1 cellular context compared by ENCODE assay signal in the genomic region with DNA sequence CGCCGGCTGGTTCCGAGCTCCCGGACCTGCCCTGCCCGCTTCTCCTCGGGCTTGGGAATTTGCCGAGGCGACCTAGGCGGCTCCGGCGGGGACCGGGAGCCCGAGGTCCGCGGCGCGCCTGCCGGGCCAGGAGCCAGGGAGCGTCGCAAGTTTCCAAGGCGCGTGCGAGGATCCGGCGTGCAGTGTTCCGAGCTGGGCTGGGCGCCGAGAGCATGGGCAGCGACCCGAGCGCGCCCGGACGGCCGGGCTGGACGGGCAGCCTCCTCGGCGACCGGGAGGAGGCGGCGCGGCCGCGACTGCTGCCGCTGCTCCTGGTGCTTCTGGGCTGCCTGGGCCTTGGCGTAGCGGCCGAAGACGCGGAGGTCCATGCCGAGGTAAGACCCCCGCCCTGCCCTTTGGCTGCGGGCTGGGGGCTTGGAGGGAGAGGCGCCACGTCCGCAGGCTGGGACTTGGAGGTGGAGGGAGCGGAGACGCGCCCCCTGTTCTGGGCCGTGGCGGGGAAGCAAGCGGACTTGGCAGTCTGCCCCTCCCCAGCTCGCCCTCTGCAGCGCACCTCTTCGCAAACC.
TF ChIP-seq lines count a peak whose summit lies in the region.

No MANE protein-coding gene starts in this region.

TF ChIP-seq in HepG2, 621 proteins besides CTCF, POLR2A, EP300 and RAD21 (continued from another document and continues in another):
- TF ChIP-seq, protein P1, sequence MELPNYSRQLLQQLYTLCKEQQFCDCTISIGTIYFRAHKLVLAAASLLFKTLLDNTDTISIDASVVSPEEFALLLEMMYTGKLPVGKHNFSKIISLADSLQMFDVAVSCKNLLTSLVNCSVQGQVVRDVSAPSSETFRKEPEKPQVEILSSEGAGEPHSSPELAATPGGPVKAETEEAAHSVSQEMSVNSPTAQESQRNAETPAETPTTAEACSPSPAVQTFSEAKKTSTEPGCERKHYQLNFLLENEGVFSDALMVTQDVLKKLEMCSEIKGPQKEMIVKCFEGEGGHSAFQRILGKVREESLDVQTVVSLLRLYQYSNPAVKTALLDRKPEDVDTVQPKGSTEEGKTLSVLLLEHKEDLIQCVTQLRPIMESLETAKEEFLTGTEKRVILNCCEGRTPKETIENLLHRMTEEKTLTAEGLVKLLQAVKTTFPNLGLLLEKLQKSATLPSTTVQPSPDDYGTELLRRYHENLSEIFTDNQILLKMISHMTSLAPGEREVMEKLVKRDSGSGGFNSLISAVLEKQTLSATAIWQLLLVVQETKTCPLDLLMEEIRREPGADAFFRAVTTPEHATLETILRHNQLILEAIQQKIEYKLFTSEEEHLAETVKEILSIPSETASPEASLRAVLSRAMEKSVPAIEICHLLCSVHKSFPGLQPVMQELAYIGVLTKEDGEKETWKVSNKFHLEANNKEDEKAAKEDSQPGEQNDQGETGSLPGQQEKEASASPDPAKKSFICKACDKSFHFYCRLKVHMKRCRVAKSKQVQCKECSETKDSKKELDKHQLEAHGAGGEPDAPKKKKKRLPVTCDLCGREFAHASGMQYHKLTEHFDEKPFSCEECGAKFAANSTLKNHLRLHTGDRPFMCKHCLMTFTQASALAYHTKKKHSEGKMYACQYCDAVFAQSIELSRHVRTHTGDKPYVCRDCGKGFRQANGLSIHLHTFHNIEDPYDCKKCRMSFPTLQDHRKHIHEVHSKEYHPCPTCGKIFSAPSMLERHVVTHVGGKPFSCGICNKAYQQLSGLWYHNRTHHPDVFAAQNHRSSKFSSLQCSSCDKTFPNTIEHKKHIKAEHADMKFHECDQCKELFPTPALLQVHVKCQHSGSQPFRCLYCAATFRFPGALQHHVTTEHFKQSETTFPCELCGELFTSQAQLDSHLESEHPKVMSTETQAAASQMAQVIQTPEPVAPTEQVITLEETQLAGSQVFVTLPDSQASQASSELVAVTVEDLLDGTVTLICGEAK (IDR thresholded peaks at IDR 0.05), result no peak
- TF ChIP-seq, protein P1 (CRISPR knock-in tag; IDR thresholded peaks at IDR 0.05), result peak; percentile 69
- TF ChIP-seq XRCC5 (optimal IDR thresholded peaks at IDR 0.05; ENCODE audit: low read length) (no peak), FOXC1 (CRISPR knock-in tag; IDR thresholded peaks at IDR 0.05; ENCODE audit: borderline replicate concordance) (peak; percentile 23; the same call in 1 of the 2 replicates), GLI4 (CRISPR knock-in tag; IDR thresholded peaks at IDR 0.05; ENCODE audit: borderline replicate concordance) (0 out of 2 replicates have a peak, but pooled peaks have one; percentile 15), MYC (CRISPR knock-in tag; IDR thresholded peaks at IDR 0.05; ENCODE audit: borderline replicate concordance) (peak; percentile 17), ZNF329 (CRISPR knock-in tag; IDR thresholded peaks at IDR 0.05; ENCODE audit: low read depth) (peak; percentile 44; the same call in 1 of the 2 replicates), MAZ (IDR thresholded peaks at IDR 0.05; ENCODE audit: borderline replicate concordance, low read depth, low read length) (no peak), MAZ (CRISPR knock-in tag; IDR thresholded peaks at IDR 0.05; ENCODE audit: low read depth) (peak; percentile 17; the same call in 1 of the 2 replicates), NONO (IDR thresholded peaks at IDR 0.05) (no peak), NONO (CRISPR knock-in tag; conservative IDR thresholded peaks at IDR 0.05) (0 out of 2 replicates have a peak, but pooled peaks have one; percentile 20), HOXA9 (CRISPR knock-in tag; IDR thresholded peaks at IDR 0.05; ENCODE audit: borderline replicate concordance) (peak; percentile 35; the same call in 1 of the 2 replicates), SRSF4 (IDR thresholded peaks at IDR 0.05; ENCODE audit: low read depth, low read length, poor library complexity, severe bottlenecking) (no peak), IRX3 (CRISPR knock-in tag; IDR thresholded peaks at IDR 0.05; ENCODE audit: borderline replicate concordance, low read depth) (0 out of 2 replicates have a peak, but pooled peaks have one; percentile 72), ZNF768 (CRISPR knock-in tag; IDR thresholded peaks at IDR 0.05) (0 out of 2 replicates have a peak, but pooled peaks have one; percentile 8), KDM4B (CRISPR knock-in tag; IDR thresholded peaks at IDR 0.05) (0 out of 2 replicates have a peak, but pooled peaks have one; percentile 8), PAF1 (CRISPR knock-in tag; IDR thresholded peaks at IDR 0.05) (no peak), PAX8 (CRISPR knock-in tag; IDR thresholded peaks at IDR 0.05; ENCODE audit: borderline replicate concordance) (0 out of 2 replicates have a peak, but pooled peaks have one; percentile 78), KAT2B (IDR thresholded peaks at IDR 0.05; ENCODE audit: borderline replicate concordance, low read depth, low read length) (peak; percentile 5; the same call in 1 of the 2 replicates), ZBTB1 (CRISPR knock-in tag; IDR thresholded peaks at IDR 0.05; ENCODE audit: borderline replicate concordance) (no peak), ZNF337 (CRISPR knock-in tag; IDR thresholded peaks at IDR 0.05; ENCODE audit: borderline replicate concordance, low read depth) (no peak), JUNB (CRISPR knock-in tag; IDR thresholded peaks at IDR 0.05; ENCODE audit: borderline replicate concordance) (no peak), ZNF296 (CRISPR knock-in tag; conservative IDR thresholded peaks at IDR 0.05) (no peak), RBFOX2 (IDR thresholded peaks at IDR 0.05; ENCODE audit: low read depth, low read length) (peak; percentile 8; the same call in 1 of the 2 replicates), SPEN (CRISPR knock-in tag; IDR thresholded peaks at IDR 0.05; ENCODE audit: low read depth) (peak; percentile 47), ZNF746 (CRISPR knock-in tag; IDR thresholded peaks at IDR 0.05) (peak; percentile 22; the same call in 1 of the 2 replicates)
- TF ChIP-seq, protein P2, sequence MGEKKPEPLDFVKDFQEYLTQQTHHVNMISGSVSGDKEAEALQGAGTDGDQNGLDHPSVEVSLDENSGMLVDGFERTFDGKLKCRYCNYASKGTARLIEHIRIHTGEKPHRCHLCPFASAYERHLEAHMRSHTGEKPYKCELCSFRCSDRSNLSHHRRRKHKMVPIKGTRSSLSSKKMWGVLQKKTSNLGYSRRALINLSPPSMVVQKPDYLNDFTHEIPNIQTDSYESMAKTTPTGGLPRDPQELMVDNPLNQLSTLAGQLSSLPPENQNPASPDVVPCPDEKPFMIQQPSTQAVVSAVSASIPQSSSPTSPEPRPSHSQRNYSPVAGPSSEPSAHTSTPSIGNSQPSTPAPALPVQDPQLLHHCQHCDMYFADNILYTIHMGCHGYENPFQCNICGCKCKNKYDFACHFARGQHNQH (CRISPR knock-in tag; IDR thresholded peaks at IDR 0.05), result peak; percentile 25; the same call in 1 of the 2 replicates
- TF ChIP-seq, protein P3, sequence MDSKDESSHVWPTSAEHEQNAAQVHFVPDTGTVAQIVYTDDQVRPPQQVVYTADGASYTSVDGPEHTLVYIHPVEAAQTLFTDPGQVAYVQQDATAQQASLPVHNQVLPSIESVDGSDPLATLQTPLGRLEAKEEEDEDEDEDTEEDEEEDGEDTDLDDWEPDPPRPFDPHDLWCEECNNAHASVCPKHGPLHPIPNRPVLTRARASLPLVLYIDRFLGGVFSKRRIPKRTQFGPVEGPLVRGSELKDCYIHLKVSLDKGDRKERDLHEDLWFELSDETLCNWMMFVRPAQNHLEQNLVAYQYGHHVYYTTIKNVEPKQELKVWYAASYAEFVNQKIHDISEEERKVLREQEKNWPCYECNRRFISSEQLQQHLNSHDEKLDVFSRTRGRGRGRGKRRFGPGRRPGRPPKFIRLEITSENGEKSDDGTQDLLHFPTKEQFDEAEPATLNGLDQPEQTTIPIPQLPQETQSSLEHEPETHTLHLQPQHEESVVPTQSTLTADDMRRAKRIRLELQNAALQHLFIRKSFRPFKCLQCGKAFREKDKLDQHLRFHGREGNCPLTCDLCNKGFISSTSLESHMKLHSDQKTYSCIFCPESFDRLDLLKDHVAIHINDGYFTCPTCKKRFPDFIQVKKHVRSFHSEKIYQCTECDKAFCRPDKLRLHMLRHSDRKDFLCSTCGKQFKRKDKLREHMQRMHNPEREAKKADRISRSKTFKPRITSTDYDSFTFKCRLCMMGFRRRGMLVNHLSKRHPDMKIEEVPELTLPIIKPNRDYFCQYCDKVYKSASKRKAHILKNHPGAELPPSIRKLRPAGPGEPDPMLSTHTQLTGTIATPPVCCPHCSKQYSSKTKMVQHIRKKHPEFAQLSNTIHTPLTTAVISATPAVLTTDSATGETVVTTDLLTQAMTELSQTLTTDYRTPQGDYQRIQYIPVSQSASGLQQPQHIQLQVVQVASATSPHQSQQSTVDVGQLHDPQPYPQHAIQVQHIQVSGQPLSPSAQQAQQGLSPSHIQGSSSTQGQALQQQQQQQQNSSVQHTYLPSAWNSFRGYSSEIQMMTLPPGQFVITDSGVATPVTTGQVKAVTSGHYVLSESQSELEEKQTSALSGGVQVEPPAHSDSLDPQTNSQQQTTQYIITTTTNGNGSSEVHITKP (CRISPR knock-in tag; IDR thresholded peaks at IDR 0.05; ENCODE audit: low read depth), result 0 out of 2 replicates have a peak, but pooled peaks have one; percentile 5
- TF ChIP-seq, protein P4, sequence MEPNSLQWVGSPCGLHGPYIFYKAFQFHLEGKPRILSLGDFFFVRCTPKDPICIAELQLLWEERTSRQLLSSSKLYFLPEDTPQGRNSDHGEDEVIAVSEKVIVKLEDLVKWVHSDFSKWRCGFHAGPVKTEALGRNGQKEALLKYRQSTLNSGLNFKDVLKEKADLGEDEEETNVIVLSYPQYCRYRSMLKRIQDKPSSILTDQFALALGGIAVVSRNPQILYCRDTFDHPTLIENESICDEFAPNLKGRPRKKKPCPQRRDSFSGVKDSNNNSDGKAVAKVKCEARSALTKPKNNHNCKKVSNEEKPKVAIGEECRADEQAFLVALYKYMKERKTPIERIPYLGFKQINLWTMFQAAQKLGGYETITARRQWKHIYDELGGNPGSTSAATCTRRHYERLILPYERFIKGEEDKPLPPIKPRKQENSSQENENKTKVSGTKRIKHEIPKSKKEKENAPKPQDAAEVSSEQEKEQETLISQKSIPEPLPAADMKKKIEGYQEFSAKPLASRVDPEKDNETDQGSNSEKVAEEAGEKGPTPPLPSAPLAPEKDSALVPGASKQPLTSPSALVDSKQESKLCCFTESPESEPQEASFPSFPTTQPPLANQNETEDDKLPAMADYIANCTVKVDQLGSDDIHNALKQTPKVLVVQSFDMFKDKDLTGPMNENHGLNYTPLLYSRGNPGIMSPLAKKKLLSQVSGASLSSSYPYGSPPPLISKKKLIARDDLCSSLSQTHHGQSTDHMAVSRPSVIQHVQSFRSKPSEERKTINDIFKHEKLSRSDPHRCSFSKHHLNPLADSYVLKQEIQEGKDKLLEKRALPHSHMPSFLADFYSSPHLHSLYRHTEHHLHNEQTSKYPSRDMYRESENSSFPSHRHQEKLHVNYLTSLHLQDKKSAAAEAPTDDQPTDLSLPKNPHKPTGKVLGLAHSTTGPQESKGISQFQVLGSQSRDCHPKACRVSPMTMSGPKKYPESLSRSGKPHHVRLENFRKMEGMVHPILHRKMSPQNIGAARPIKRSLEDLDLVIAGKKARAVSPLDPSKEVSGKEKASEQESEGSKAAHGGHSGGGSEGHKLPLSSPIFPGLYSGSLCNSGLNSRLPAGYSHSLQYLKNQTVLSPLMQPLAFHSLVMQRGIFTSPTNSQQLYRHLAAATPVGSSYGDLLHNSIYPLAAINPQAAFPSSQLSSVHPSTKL (CRISPR knock-in tag; IDR thresholded peaks at IDR 0.05), result 0 out of 2 replicates have a peak, but pooled peaks have one; percentile 11
- TF ChIP-seq, protein P5, sequence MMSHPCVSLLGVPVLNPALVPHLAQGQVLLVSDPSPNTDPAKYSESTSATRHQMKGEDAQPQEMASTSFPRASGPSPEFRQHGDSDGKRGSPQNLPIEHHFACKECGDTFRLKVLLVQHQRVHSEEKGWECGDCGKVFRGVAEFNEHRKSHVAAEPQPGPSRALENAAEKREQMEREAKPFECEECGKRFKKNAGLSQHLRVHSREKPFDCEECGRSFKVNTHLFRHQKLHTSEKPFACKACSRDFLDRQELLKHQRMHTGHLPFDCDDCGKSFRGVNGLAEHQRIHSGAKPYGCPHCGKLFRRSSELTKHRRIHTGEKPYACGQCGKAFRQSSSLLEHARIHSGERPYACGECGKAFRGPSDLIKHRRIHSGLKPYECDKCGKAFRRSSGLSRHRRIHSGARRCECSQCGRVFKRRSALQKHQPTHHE (CRISPR knock-in tag; IDR thresholded peaks at IDR 0.05; ENCODE audit: borderline replicate concordance), result 0 out of 2 replicates have a peak, but pooled peaks have one; percentile 20
- TF ChIP-seq, protein P6, sequence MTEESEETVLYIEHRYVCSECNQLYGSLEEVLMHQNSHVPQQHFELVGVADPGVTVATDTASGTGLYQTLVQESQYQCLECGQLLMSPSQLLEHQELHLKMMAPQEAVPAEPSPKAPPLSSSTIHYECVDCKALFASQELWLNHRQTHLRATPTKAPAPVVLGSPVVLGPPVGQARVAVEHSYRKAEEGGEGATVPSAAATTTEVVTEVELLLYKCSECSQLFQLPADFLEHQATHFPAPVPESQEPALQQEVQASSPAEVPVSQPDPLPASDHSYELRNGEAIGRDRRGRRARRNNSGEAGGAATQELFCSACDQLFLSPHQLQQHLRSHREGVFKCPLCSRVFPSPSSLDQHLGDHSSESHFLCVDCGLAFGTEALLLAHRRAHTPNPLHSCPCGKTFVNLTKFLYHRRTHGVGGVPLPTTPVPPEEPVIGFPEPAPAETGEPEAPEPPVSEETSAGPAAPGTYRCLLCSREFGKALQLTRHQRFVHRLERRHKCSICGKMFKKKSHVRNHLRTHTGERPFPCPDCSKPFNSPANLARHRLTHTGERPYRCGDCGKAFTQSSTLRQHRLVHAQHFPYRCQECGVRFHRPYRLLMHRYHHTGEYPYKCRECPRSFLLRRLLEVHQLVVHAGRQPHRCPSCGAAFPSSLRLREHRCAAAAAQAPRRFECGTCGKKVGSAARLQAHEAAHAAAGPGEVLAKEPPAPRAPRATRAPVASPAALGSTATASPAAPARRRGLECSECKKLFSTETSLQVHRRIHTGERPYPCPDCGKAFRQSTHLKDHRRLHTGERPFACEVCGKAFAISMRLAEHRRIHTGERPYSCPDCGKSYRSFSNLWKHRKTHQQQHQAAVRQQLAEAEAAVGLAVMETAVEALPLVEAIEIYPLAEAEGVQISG (CRISPR knock-in tag; IDR thresholded peaks at IDR 0.05), result no peak
